ENCODE assay signal across 8 cellular contexts in the genomic region with DNA sequence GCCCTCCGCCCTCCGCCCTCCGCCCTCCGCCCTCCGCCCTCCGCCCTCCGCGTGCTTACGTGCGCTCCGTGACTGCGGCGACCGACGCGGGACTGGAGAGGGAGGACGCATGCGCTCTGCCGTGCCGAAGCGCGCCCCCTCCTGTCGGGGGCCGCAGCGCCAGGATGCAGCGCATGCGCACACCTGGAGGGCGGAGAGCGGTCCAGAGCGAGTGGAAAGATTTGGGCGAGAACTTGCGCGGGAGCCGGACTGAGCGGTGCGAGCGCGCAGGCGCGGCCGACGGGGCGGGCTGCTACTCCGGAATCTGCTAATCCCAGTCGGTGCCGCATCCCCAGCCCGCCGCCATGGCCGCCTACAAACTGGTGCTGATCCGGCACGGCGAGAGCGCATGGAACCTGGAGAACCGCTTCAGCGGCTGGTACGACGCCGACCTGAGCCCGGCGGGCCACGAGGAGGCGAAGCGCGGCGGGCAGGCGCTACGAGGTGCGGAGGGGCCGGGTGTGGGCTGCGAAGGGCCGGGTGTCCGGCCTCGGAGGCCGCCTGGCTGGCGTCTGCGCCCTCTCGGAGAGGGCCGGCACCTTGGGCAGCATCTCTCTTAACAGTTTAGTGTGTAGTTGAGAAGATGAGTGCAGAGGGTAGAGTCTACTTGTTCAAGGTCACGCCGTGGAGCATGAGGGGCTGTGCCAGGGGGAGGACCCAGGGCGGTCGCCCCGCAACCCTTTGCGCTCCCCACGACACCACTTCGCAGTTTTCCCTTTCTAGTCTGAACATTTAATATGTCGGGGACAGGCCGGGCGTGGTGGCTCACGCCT. TPM values are rescaled to one million over a fixed set of nuclear protein-coding genes. Genes with fewer than 3 reads are reported as not detected.
A peak's percentile ranks its signal among the peaks of the same experiment; 100 is the strongest.
DNase-seq lines count a peak whose midpoint lies in the region; ATAC-seq and TF ChIP-seq lines count a peak whose summit lies in the region.

A gene (plus strand): TSS at position 228 of the 812 bp plus-strand sequence. CDS start 117 bp downstream, at position 345.

- no peaks in the 10 kb centered on the region for H3K27me3 Mint-ChIP-seq in activated T-helper 17 cell treated with anti-CD3 and anti-CD28 coated beads, Interleukin-2, amount 50 U/mL, for 72 hours
- no peaks in the 10 kb centered on the region for H3K27me3 Mint-ChIP-seq in natural killer cell treated with Interleukin-12 subunit alpha and Interleukin-12 subunit beta and Interleukin-15 and Interleukin-18, amount 100 ng/mL, for 72 hours

- peaks cover 13% of the 10 kb centered on the region for H3K4me1 Mint-ChIP-seq in activated T-helper 17 cell treated with anti-CD3 and anti-CD28 coated beads, Interleukin-2, amount 50 U/mL, for 72 hours
- peaks cover 26 to 34% of the 10 kb centered on the region in 2 donors for H3K4me1 Mint-ChIP-seq in natural killer cell treated with Interleukin-12 subunit alpha and Interleukin-12 subunit beta and Interleukin-15 and Interleukin-18, amount 100 ng/mL, for 72 hours (ENCODE audit: low read depth in 2 of 2)

- DNase-seq in EL: peak; percentile 96
- peak; percentile 95 for DNase-seq in GOT3 (lab: John Stamatoyannopoulos, UW)
- peak; percentile 91 for DNase-seq in RPMI8226
- peak; percentile 95 for DNase-seq in fibroblast of mammary gland (ENCODE audit: low read depth)
- peak; percentile 97 for DNase-seq in natural killer cell treated with Interleukin-12 subunit alpha and Interleukin-12 subunit beta and Interleukin-15 and Interleukin-18, amount 100 ng/mL, for 72 hours (ENCODE audit: low spot score)
- DNase-seq in stimulated activated naive CD8-positive, alpha-beta T cell treated with anti-CD3 and anti-CD28 coated beads, Interleukin-15, Interleukin-2, amounts not matched to agents 100 U/mL and 50 U/mL, for 24 hours: peak; percentile 97

- H3K4me3 ChIP-seq in fibroblast of mammary gland (ENCODE audit: control insufficient read depth, low read depth, low read length): peak within 1 kb of the TSS; percentile 73

- peaks cover 81% of the 10 kb centered on the region for H3K36me3 Mint-ChIP-seq in activated T-helper 17 cell treated with anti-CD3 and anti-CD28 coated beads, Interleukin-2, amount 50 U/mL, for 72 hours (ENCODE audit: low read depth)
- H3K36me3 Mint-ChIP-seq in natural killer cell treated with Interleukin-12 subunit alpha and Interleukin-12 subunit beta and Interleukin-15 and Interleukin-18, amount 100 ng/mL, for 72 hours: no peaks in the 10 kb centered on the region

- peak; percentile 71 for ATAC-seq in activated T-helper 17 cell treated with anti-CD3 and anti-CD28 coated beads, Interleukin-2, amount 50 U/mL, for 72 hours (replicated peaks)
- peak; percentile 91 to 95 for ATAC-seq in natural killer cell treated with Interleukin-12 subunit alpha and Interleukin-12 subunit beta and Interleukin-15 and Interleukin-18, amount 100 ng/mL, for 72 hours
- peak; percentile 77 for ATAC-seq in stimulated activated naive CD8-positive, alpha-beta T cell treated with anti-CD3 and anti-CD28 coated beads, Interleukin-15, Interleukin-2, amounts not matched to agents 100 U/mL and 50 U/mL, for 24 hours

- peak within 1 kb of the TSS; percentile 94 for H3K27ac Mint-ChIP-seq in activated T-helper 17 cell treated with anti-CD3 and anti-CD28 coated beads, Interleukin-2, amount 50 U/mL, for 72 hours
- peak within 1 kb of the TSS; percentile 88 to 95 for H3K27ac Mint-ChIP-seq in natural killer cell treated with Interleukin-12 subunit alpha and Interleukin-12 subunit beta and Interleukin-15 and Interleukin-18, amount 100 ng/mL, for 72 hours

- H3K4me3 Mint-ChIP-seq in activated T-helper 17 cell treated with anti-CD3 and anti-CD28 coated beads, Interleukin-2, amount 50 U/mL, for 72 hours: peak within 1 kb of the TSS; percentile 75
- H3K4me3 Mint-ChIP-seq in natural killer cell treated with Interleukin-12 subunit alpha and Interleukin-12 subunit beta and Interleukin-15 and Interleukin-18, amount 100 ng/mL, for 72 hours: peak within 1 kb of the TSS; percentile 85

- H3K9me3 Mint-ChIP-seq in activated T-helper 17 cell treated with anti-CD3 and anti-CD28 coated beads, Interleukin-2, amount 50 U/mL, for 72 hours: no peaks in the 10 kb centered on the region
- H3K9me3 Mint-ChIP-seq in natural killer cell treated with Interleukin-12 subunit alpha and Interleukin-12 subunit beta and Interleukin-15 and Interleukin-18, amount 100 ng/mL, for 72 hours: no peaks in the 10 kb centered on the region

- peak; percentile 82 for TF ChIP-seq CTCF in LNCAP (IDR thresholded peaks at IDR 0.05)
- peak; percentile 45 for TF ChIP-seq CTCF in fibroblast of mammary gland (conservative IDR thresholded peaks at IDR 0.05; ENCODE audit: control insufficient read depth, insufficient read depth, low read depth, low read length)

RNA-seq across cellular contexts. Expression of the gene that starts here (rescaled TPM):
- total RNA-seq in activated T-helper 17 cell treated with anti-CD3 and anti-CD28 coated beads, Interleukin-2, amount 50 U/mL, for 72 hours: 1,000 to 10,000 TPM; 1,094 to 1,221 TPM
- 100 to 1,000 TPM; 546 to 554 TPM for total RNA-seq in natural killer cell treated with Interleukin-12 subunit alpha and Interleukin-12 subunit beta and Interleukin-15 and Interleukin-18, amount 100 ng/mL, for 72 hours

Comparison
In these comparisons a context has a peak if more than half of its experiments do, and no peak if none do; other contexts are left out.
1. Peak in every context shown above with its lines: DNase-seq, ATAC-seq and H3K4me3 ChIP-seq.